In genomic region chr7:106370542-106370941, GRCh38 we compare ENCODE assay signal across 36 cellular contexts.
"Had no signal": no experiment of that assay in that cellular context is flagged by ENCODE, and none has a peak within 500 bp of the region (broad histone marks: within the 10 kb centered on the region; RNA-seq: fewer than 3 reads in every experiment).

No MANE protein-coding gene starts in this region.

- H3K36me3 Mint-ChIP-seq: IgD-negative memory B cell had no signal

- FAIRE-seq: astrocyte had no signal

- DNase-seq: activated CD4-positive, alpha-beta memory T cell treated with anti-CD3 and anti-CD28 coated beads, Interleukin-2, amount 10 ng/mL, durations not matched to agents 7 days and 5 days; activated CD4-positive, alpha-beta T cell treated with anti-CD3 and anti-CD28 coated beads for 36 hours; activated CD4-positive, alpha-beta T cell treated with anti-CD3 and anti-CD28 coated beads, Interleukin-2, amount 50 U/mL, for 1 hour; activated CD8-positive, alpha-beta memory T cell treated with anti-CD3 and anti-CD28 coated beads for 24 hours; activated CD8-positive, alpha-beta memory T cell treated with anti-CD3 and anti-CD28 coated beads, Interleukin-2, amount 10 ng/mL, durations not matched to agents 7 days and 5 days; activated CD8-positive, alpha-beta memory T cell treated with anti-CD3 and anti-CD28 coated beads, Interleukin-2, amount 50 U/mL, for 48 hours; activated effector memory CD4-positive, alpha-beta T cell treated with anti-CD3 and anti-CD28 coated beads, Interleukin-2, amount 50 U/mL, for 16 hours; activated naive CD4-positive, alpha-beta T cell; activated naive CD4-positive, alpha-beta T cell treated with anti-CD3 and anti-CD28 coated beads, Interleukin-2, amount 50 U/mL, for 16 hours; activated naive CD8-positive, alpha-beta T cell treated with anti-CD3 and anti-CD28 coated beads for 36 hours; activated T-cell treated with anti-CD3 and anti-CD28 coated beads, Interleukin-2, amount 50 U/mL, for 72 hours; body of pancreas; cerebellar nuclear complex; Kasumi-1; KG1; MG63; NCI-H1048; NCI-H1105 treated with DMSO at 0.1 percent for 48 hours; NCI-H1436 treated with DMSO at 0.1 percent for 48 hours; NCI-H1694 treated with DMSO at 0.1 percent for 48 hours; NCI-H2029 treated with DMSO at 0.1 percent for 48 hours; NCI-H2107; NCI-H2171; NCI-H510A; NCI-H526; NCI-H748 treated with DMSO at 0.1 percent for 48 hours; NK-92 treated with Interleukin-12 subunit alpha and Interleukin-12 subunit beta, amount 100 ng/mL, for 24 hours; Right ventricle myocardium superior; SW 1271; T-helper 1 cell; T-helper 2 cell; T-helper 9 cell had no signal

- H3K9me3 ChIP-seq: body of pancreas, breast epithelium, MG63 had no signal

- H3K4me1 Mint-ChIP-seq: IgD-negative memory B cell had no signal

- H3K27ac Mint-ChIP-seq: activated CD4-positive, alpha-beta memory T cell treated with anti-CD3 and anti-CD28 coated beads, Interleukin-2, amount 10 ng/mL, durations not matched to agents 7 days and 5 days; activated CD4-positive, alpha-beta T cell treated with anti-CD3 and anti-CD28 coated beads for 36 hours; activated CD8-positive, alpha-beta memory T cell treated with anti-CD3 and anti-CD28 coated beads, Interleukin-2, amount 10 ng/mL, durations not matched to agents 7 days and 5 days; activated naive CD8-positive, alpha-beta T cell treated with anti-CD3 and anti-CD28 coated beads for 36 hours; activated T-cell treated with anti-CD3 and anti-CD28 coated beads, Interleukin-2, amount 50 U/mL, for 72 hours; activated T-helper 17 cell treated with anti-CD3 and anti-CD28 coated beads, Interleukin-2, amount 50 U/mL, for 72 hours; IgD-negative memory B cell had no signal

- H3K27ac ChIP-seq: body of pancreas had no signal

- H3K36me3 ChIP-seq: breast epithelium, MG63 had no signal

- H3K4me3 ChIP-seq: body of pancreas, breast epithelium, MG63 had no signal

- H3K9me3 Mint-ChIP-seq: activated T-cell treated with anti-CD3 and anti-CD28 coated beads, Interleukin-2, amount 50 U/mL, for 72 hours; activated T-helper 17 cell treated with anti-CD3 and anti-CD28 coated beads, Interleukin-2, amount 50 U/mL, for 72 hours; IgD-negative memory B cell had no signal

- H3K27me3 Mint-ChIP-seq: activated CD4-positive, alpha-beta memory T cell treated with anti-CD3 and anti-CD28 coated beads, Interleukin-2, amount 10 ng/mL, durations not matched to agents 7 days and 5 days; activated CD4-positive, alpha-beta T cell treated with anti-CD3 and anti-CD28 coated beads for 36 hours; activated CD8-positive, alpha-beta memory T cell treated with anti-CD3 and anti-CD28 coated beads, Interleukin-2, amount 10 ng/mL, durations not matched to agents 7 days and 5 days; activated T-helper 17 cell treated with anti-CD3 and anti-CD28 coated beads, Interleukin-2, amount 50 U/mL, for 72 hours; IgD-negative memory B cell had no signal

- H3K4me3 Mint-ChIP-seq: activated CD4-positive, alpha-beta memory T cell treated with anti-CD3 and anti-CD28 coated beads, Interleukin-2, amount 10 ng/mL, durations not matched to agents 7 days and 5 days; activated CD4-positive, alpha-beta T cell treated with anti-CD3 and anti-CD28 coated beads for 36 hours; activated CD8-positive, alpha-beta memory T cell treated with anti-CD3 and anti-CD28 coated beads, Interleukin-2, amount 10 ng/mL, durations not matched to agents 7 days and 5 days; activated naive CD8-positive, alpha-beta T cell treated with anti-CD3 and anti-CD28 coated beads for 36 hours; activated T-cell treated with anti-CD3 and anti-CD28 coated beads, Interleukin-2, amount 50 U/mL, for 72 hours; activated T-helper 17 cell treated with anti-CD3 and anti-CD28 coated beads, Interleukin-2, amount 50 U/mL, for 72 hours; IgD-negative memory B cell had no signal

- H3K27me3 ChIP-seq: body of pancreas, breast epithelium, MG63 had no signal
